Comparison of ENCODE assay signal across 8 cellular contexts in the genomic region with DNA sequence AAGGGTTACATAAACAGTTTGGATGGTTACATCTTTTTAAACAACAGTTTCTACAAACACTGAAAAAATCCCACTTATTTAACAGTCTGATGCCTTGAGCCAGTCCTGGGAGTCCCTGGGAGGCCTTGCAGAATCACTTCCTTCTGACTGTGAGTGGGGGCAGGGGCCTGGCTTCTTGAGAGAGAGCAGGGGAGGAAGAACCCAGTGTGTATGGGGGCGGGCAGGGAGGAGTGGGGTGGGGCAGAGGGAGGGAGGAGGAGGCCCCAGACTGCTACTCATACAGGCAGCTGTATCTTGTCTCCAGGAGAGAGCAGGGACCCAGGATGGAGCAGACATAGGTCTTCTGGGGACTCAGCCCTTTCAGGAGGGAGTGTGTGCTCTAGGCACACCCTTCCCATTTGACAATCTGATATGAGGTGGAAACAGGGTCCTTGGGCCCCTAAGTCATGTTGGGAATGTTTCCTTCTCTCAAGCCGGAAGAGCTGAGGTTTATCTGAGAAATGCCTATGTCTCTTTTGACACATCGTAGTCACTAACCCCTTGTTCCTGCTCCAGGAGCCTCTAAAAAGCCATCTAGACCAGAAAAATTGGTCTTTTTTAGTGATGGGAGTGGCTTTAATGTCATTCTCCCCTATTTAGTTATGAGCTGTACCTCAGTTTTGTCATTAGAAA. TPM values are rescaled to one million over a fixed set of nuclear protein-coding genes. Genes with fewer than 3 reads are reported as not detected.
DNase-seq lines count a peak whose midpoint lies in the region; ATAC-seq and TF ChIP-seq lines count a peak whose summit lies in the region.

No MANE protein-coding gene starts in this region.

- DNase-seq in activated gamma-delta T cell treated with Interleukin-2 at 50 U/mL for 16 hours (peak; percentile 59), activated gamma-delta T cell (lab: John Stamatoyannopoulos, UW) (no peak), astrocyte of the spinal cord (ENCODE audit: low read depth, low spot score) (peak; percentile 93), left lung (peak; percentile 86 to 89), cerebellar nuclear complex (lab: John Stamatoyannopoulos, UW) (no peak)
- peak; percentile 63 to 69 for DNase-seq in stimulated activated CD8-positive, alpha-beta memory T cell treated with anti-CD3 and anti-CD28 coated beads, Interleukin-7, amount 100 ng/mL, for 4 hours (ENCODE audit: low read depth in 2 of 2)

- peak overlapping the region; percentile 63 to 79 for H3K27ac ChIP-seq in left lung

- in situ Hi-C loops in astrocyte of the spinal cord (cut with HindIII; ENCODE audit: low sequenced_read_pairs) = no loop called here

- H3K27me3 ChIP-seq in left lung = no peaks in the 10 kb centered on the region

- no peaks in the 10 kb centered on the region for H3K36me3 ChIP-seq in left lung

- TF ChIP-seq CTCF in astrocyte of the spinal cord (IDR thresholded peaks at IDR 0.05; ENCODE audit: low read depth, low read length) = no peak
- TF ChIP-seq CTCF in left lung (IDR thresholded peaks at IDR 0.05) = no peak

- ATAC-seq in HG03066 (IDR thresholded peaks at IDR 0.05; ENCODE audit: low read depth, unreplicated experiment) (peak; percentile 87), SK-N-SH treated with all-trans-retinoic acid at 6 μM for 48 hours (peak; percentile 76), left lung (peak; percentile 84)

- H3K4me3 ChIP-seq in astrocyte of the spinal cord (ENCODE audit: low read depth, low read length) (no peak overlapping the region), left lung (no peak overlapping the region)

- intact Hi-C loops in left lung (cut with DNase I) = no loop called here

- no peaks in the 10 kb centered on the region for H3K9me3 ChIP-seq in left lung

- peaks cover 40 to 83% of the 10 kb centered on the region in 2 donors for H3K4me1 ChIP-seq in left lung

TF ChIP-seq in SK-N-SH treated with all-trans-retinoic acid at 6 μM for 48 hours, 23 proteins besides CTCF, POLR2A, EP300 and RAD21:
- no peak for TF ChIP-seq TOX (CRISPR knock-in tag; IDR thresholded peaks at IDR 0.05; ENCODE audit: borderline replicate concordance)
TF ChIP-seq in SK-N-SH treated with all-trans-retinoic acid at 6 μM for 48 hours: peak in this region for 0.

RNA-seq across cellular contexts. Expression of gene IRF1, which starts 52.8 kb away (rescaled TPM):
- 10 to 100 TPM; 41.4 to 93.3 TPM for total RNA-seq in left lung

Comparison
In these comparisons a context has a peak if more than half of its experiments do, and no peak if none do; other contexts are left out.
1. DNase-seq: peak in activated gamma-delta T cell treated with Interleukin-2 at 50 U/mL for 16 hours (single experiment), astrocyte of the spinal cord (single experiment), left lung (2 of 2) and stimulated activated CD8-positive, alpha-beta memory T cell treated with anti-CD3 and anti-CD28 coated beads, Interleukin-7, amount 100 ng/mL, for 4 hours (2 of 2); none in activated gamma-delta T cell (single experiment) and cerebellar nuclear complex (0 of 2).
2. Peak in every context shown above with its lines, with median percentiles within 50 percentile points of each other: ATAC-seq.